In genomic region chr13:56861472-56861871, GRCh38 we compare ENCODE assay signal across 21 cellular contexts.
DNase-seq lines count a peak whose midpoint lies in the region; ATAC-seq and TF ChIP-seq lines count a peak whose summit lies in the region.
"Had no signal": no experiment of that assay in that cellular context is flagged by ENCODE, and none has a peak within 500 bp of the region (broad histone marks: within the 10 kb centered on the region; RNA-seq: fewer than 3 reads in every experiment).

No MANE protein-coding gene starts in this region.

- WGBS in mesendoderm (ENCODE audit: extremely low coverage, insufficient coverage, low lambda C conversion rate) = no CpG with 5 or more reads among the region's 2 CpGs

- POLR2A ChIA-PET in A673 (lab: Charles Lee; ENCODE audit: low non-redundant PET) = no interaction called here
- POLR2A ChIA-PET in Panc1 (lab: Charles Lee) = no interaction called here
- POLR2A ChIA-PET in MCF 10A (lab: Yijun Ruan, JAX) = no interaction called here

- H2BK15ac ChIP-seq in mesendoderm (replicated peaks; ENCODE audit: low read depth) = no peak overlapping the region

- H3K9ac ChIP-seq in mesendoderm (ENCODE audit: low read length) = no peak overlapping the region

- TF ChIP-seq CTCF in A673 (conservative IDR thresholded peaks at IDR 0.05; ENCODE audit: low read depth, low read length) (no peak), Panc1 (IDR thresholded peaks at IDR 0.05) (no peak), fibroblast of pulmonary artery (IDR thresholded peaks at IDR 0.05; ENCODE audit: low read length, missing control alignments) (no peak), MCF 10A (IDR thresholded peaks at IDR 0.05; ENCODE audit: unreplicated experiment) (no peak)

- H3K4me3 ChIP-seq in A673 (ENCODE audit: low read depth, low read length, poor library complexity, severe bottlenecking) (no peak overlapping the region), Panc1 (ENCODE audit: low read depth in 2 of 2, low read length in 2 of 2) (no peak overlapping the region), fibroblast of pulmonary artery (replicated peaks; ENCODE audit: low read depth, low read length) (no peak overlapping the region), mesendoderm (ENCODE audit: low read length) (no peak overlapping the region)
- H3K4me3 ChIP-seq: K562 had no signal

- H3K4ac ChIP-seq in mesendoderm (ENCODE audit: low read depth, low read length) = no peak overlapping the region

- H3K36me3 ChIP-seq in A673 (ENCODE audit: insufficient read depth, low read length, poor library complexity, severe bottlenecking) (no peaks in the 10 kb centered on the region), Panc1 (ENCODE audit: control insufficient read depth, insufficient read depth, low read length) (no peaks in the 10 kb centered on the region), mesendoderm (ENCODE audit: control insufficient read depth, insufficient read depth, low read length) (no peaks in the 10 kb centered on the region)

- H3K27me3 ChIP-seq in A673 (replicated peaks; ENCODE audit: insufficient read depth, low read depth, low read length, poor library complexity) = no peaks in the 10 kb centered on the region
- no peaks in the 10 kb centered on the region for H3K27me3 ChIP-seq in Panc1 (ENCODE audit: control insufficient read depth, insufficient read depth, low read length)
- H3K27me3 ChIP-seq in mesendoderm (ENCODE audit: insufficient read depth, low read length, poor library complexity) = no peaks in the 10 kb centered on the region

- no peaks in the 10 kb centered on the region for H3K36me3 Mint-ChIP-seq in MCF 10A (ENCODE audit: insufficient read depth, unreplicated experiment)

- no peak overlapping the region for H3K27ac Mint-ChIP-seq in MCF 10A (ENCODE audit: low read depth, unreplicated experiment)

- no peak overlapping the region for H3K23ac ChIP-seq in mesendoderm (ENCODE audit: low read length)

- no peak overlapping the region for H2BK120ac ChIP-seq in mesendoderm (ENCODE audit: low read depth, low read length)

- H3K79me1 ChIP-seq in mesendoderm (ENCODE audit: low read length) = no peaks in the 10 kb centered on the region

- peaks cover 12% of the 10 kb centered on the region for H3K27me3 Mint-ChIP-seq in MCF 10A (ENCODE audit: insufficient read depth, unreplicated experiment)

- in situ Hi-C loops in Panc1 (cut with HindIII; ENCODE audit: low pct_unique_long_range_greater_than_20kb, low sequenced_read_pairs) = no loop called here

- H4K8ac ChIP-seq in mesendoderm (ENCODE audit: low read depth, low read length) = no peak overlapping the region

- no peak overlapping the region for H3K27ac ChIP-seq in A673 (ENCODE audit: low read depth, low read length, poor library complexity, severe bottlenecking)
- H3K27ac ChIP-seq in Panc1 (ENCODE audit: low read length) = no peak overlapping the region
- no peak overlapping the region for H3K27ac ChIP-seq in mesendoderm (ENCODE audit: low read depth, low read length)

- H3K79me2 ChIP-seq in mesendoderm (ENCODE audit: control insufficient read depth, insufficient read depth, low read length) = no peaks in the 10 kb centered on the region

- DNase-seq in A673 (ENCODE audit: low spot score) = peak; percentile 0
- DNase-seq in Panc1 (ENCODE audit: low read depth, low spot score) = peak; percentile 2
- peak; percentile 44 for DNase-seq in fibroblast of pulmonary artery (ENCODE audit: low read depth)
- DNase-seq in mesendoderm = peak; percentile 57
- no peak for DNase-seq in NCI-H187 treated with DMSO at 0.1 percent for 48 hours (lab: John Stamatoyannopoulos, UW)
- DNase-seq in NCI-H2107 treated with DMSO at 0.1 percent for 48 hours (lab: John Stamatoyannopoulos, UW; ENCODE audit: unreplicated experiment) = no peak
- no peak for DNase-seq in MCF 10A (ENCODE audit: unreplicated experiment)
- DNase-seq: 8988T, AML-193, C1 segment of cervical spinal cord, GDM1, NCI-H1092 treated with DMSO at 0.1 percent for 48 hours, NCI-H1436 treated with DMSO at 0.1 percent for 48 hours, NCI-H2029, NCI-H345, NCI-H524 treated with DMSO at 0.1 percent for 48 hours, NCI-H82, Right ventricle myocardium superior had no signal

- no peaks in the 10 kb centered on the region for H3K9me3 Mint-ChIP-seq in MCF 10A (ENCODE audit: unreplicated experiment)

- no peak; the same call in 1 of the 2 replicates for ATAC-seq in Panc1
- no peak for ATAC-seq in GM18520 (IDR thresholded peaks at IDR 0.05; ENCODE audit: unreplicated experiment)
- ATAC-seq: HCT116, K562 had no signal

- H2BK5ac ChIP-seq in mesendoderm (ENCODE audit: low read length) = no peak overlapping the region

- H3K4me3 Mint-ChIP-seq in MCF 10A (ENCODE audit: unreplicated experiment) = no peak overlapping the region

- H4K5ac ChIP-seq in mesendoderm (ENCODE audit: low read length) = no peak overlapping the region

- no peak overlapping the region for H3K56ac ChIP-seq in mesendoderm (ENCODE audit: low read length)

- no peak overlapping the region for H3K18ac ChIP-seq in mesendoderm (ENCODE audit: low read length)

- no peaks in the 10 kb centered on the region for H3K9me3 ChIP-seq in A673 (ENCODE audit: low read depth, low read length, poor library complexity, severe bottlenecking)
- H3K9me3 ChIP-seq in Panc1 (ENCODE audit: control insufficient read depth, insufficient read depth, low read depth, low read length) = no peaks in the 10 kb centered on the region

- H3K4me2 ChIP-seq in mesendoderm (ENCODE audit: low read length) = no peak overlapping the region

- BruUV-seq in A673 (replicated peaks; lab: Mats Ljungman, UMichigan) (no TSS peak), Panc1 (replicated peaks; lab: Mats Ljungman, UMichigan) (no TSS peak), MCF 10A (replicated peaks; lab: Mats Ljungman, UMichigan) (no TSS peak)

- no peak overlapping the region for H2AK5ac ChIP-seq in mesendoderm (ENCODE audit: low read length)

- peaks cover 6% of the 10 kb centered on the region for H3K4me1 Mint-ChIP-seq in MCF 10A (ENCODE audit: insufficient read depth, unreplicated experiment)

- H3K4me1 ChIP-seq in A673 (ENCODE audit: insufficient read depth, low read length, poor library complexity, severe bottlenecking) (no peaks in the 10 kb centered on the region), Panc1 (ENCODE audit: control insufficient read depth, insufficient read depth, low read length) (no peaks in the 10 kb centered on the region), mesendoderm (ENCODE audit: control insufficient read depth, low read depth, low read length) (no peaks in the 10 kb centered on the region)

- intact Hi-C loops in A673 (cut with micrococcal nuclease; ENCODE audit: unreplicated experiment) (no loop called here), Panc1 (cut with micrococcal nuclease; ENCODE audit: unreplicated experiment) (no loop called here), MCF 10A (cut with micrococcal nuclease) (no loop called here)

- CTCF ChIA-PET in A673 (lab: Charles Lee) = no interaction called here
- CTCF ChIA-PET in Panc1 (lab: Charles Lee) = no interaction called here
- CTCF ChIA-PET in MCF 10A (lab: Yijun Ruan, JAX) = no interaction called here

Comparison
In these comparisons a context has a peak if more than half of its experiments do, and no peak if none do; other contexts are left out.
1. DNase-seq: peak in A673 (single experiment), Panc1 (single experiment), fibroblast of pulmonary artery (single experiment) and mesendoderm (single experiment); none in NCI-H187 treated with DMSO at 0.1 percent for 48 hours (single experiment), NCI-H2107 treated with DMSO at 0.1 percent for 48 hours (single experiment) and MCF 10A (single experiment).